Comparison of ENCODE assay signal across 8 cellular contexts in genomic region chr4:31370866-31371465, GRCh38.
DNase-seq lines count a peak whose midpoint lies in the region; TF ChIP-seq lines count a peak whose summit lies in the region.

No MANE protein-coding gene starts in this region.

- no peaks in the 10 kb centered on the region for H3K9me3 ChIP-seq in SJCRH30 (replicated peaks)
- H3K9me3 ChIP-seq in fibroblast of lung (ENCODE audit: control insufficient read depth, insufficient read depth, low read depth, low read length) = no peaks in the 10 kb centered on the region
- H3K9me3 ChIP-seq in parathyroid adenoma (ENCODE audit: control insufficient read depth, low read length) = no peaks in the 10 kb centered on the region

- no peaks in the 10 kb centered on the region for H4K20me1 ChIP-seq in KMS-11 (ENCODE audit: insufficient read depth)
- H4K20me1 ChIP-seq in fibroblast of lung (ENCODE audit: control insufficient read depth, extremely low read depth, insufficient read depth, low read length) = no peaks in the 10 kb centered on the region

- H2AFZ ChIP-seq in KMS-11 (ENCODE audit: low read depth) (no peak overlapping the region), fibroblast of lung (ENCODE audit: low read length) (no peak overlapping the region), parathyroid adenoma (no peak overlapping the region)

- H3K4me3 ChIP-seq in KMS-11 (IDR thresholded peaks at IDR 0.05; ENCODE audit: insufficient read depth, low read depth, low read length) (no peak overlapping the region), SJCRH30 (no peak overlapping the region), fibroblast of lung (replicated peaks in 1 of 4; ENCODE audit: control extremely low read depth in 1 of 4, insufficient read depth in 1 of 4, low read depth in 3 of 4, low read length in 4 of 4) (no peak overlapping the region), parathyroid adenoma (ENCODE audit: low read depth, low read length) (no peak overlapping the region)

- DNase-seq in NCI-H2107 treated with DMSO at 0.1 percent for 48 hours (lab: John Stamatoyannopoulos, UW; ENCODE audit: unreplicated experiment) = peak; percentile 11
- DNase-seq in NCI-H2107 (lab: John Stamatoyannopoulos, UW) = no peak
- peak; percentile 79 for DNase-seq in H4 (ENCODE audit: low spot score)
- peak; percentile 17 to 86 for DNase-seq in SJCRH30
- peak; percentile 31 to 67 for DNase-seq in fibroblast of lung (ENCODE audit: low read depth in 2 of 2)
- no peak for DNase-seq in activated naive CD4-positive, alpha-beta T cell treated with anti-CD3 and anti-CD28 coated beads, Interleukin-2, amount 50 U/mL, for 16 hours

- H3K36me3 ChIP-seq in KMS-11 (ENCODE audit: insufficient read depth) (no peaks in the 10 kb centered on the region), SJCRH30 (no peaks in the 10 kb centered on the region), fibroblast of lung (ENCODE audit: control insufficient read depth, insufficient read depth, low read length) (no peaks in the 10 kb centered on the region), parathyroid adenoma (ENCODE audit: control insufficient read depth, insufficient read depth, low read length) (no peaks in the 10 kb centered on the region)

- H3K79me2 ChIP-seq in KMS-11 (ENCODE audit: insufficient read depth, low read depth) = no peaks in the 10 kb centered on the region
- H3K79me2 ChIP-seq in fibroblast of lung (ENCODE audit: control insufficient read depth, insufficient read depth, low read length) = no peaks in the 10 kb centered on the region
- H3K79me2 ChIP-seq in parathyroid adenoma = no peaks in the 10 kb centered on the region

- no peak overlapping the region for H3K4me2 ChIP-seq in KMS-11
- no peak overlapping the region for H3K4me2 ChIP-seq in fibroblast of lung (ENCODE audit: extremely low read depth, insufficient read depth, low read length)
- no peak overlapping the region for H3K4me2 ChIP-seq in parathyroid adenoma (ENCODE audit: low read length)

- H3K27ac ChIP-seq in KMS-11 (no peak overlapping the region), SJCRH30 (no peak overlapping the region), fibroblast of lung (ENCODE audit: insufficient read depth, low read length) (no peak overlapping the region), parathyroid adenoma (no peak overlapping the region)

- no peak overlapping the region for H3K9ac ChIP-seq in KMS-11
- no peak overlapping the region for H3K9ac ChIP-seq in fibroblast of lung (ENCODE audit: insufficient read depth, low read length)
- no peak overlapping the region for H3K9ac ChIP-seq in parathyroid adenoma

- no peaks in the 10 kb centered on the region for H3K4me1 ChIP-seq in KMS-11 (ENCODE audit: low read depth, poor library complexity, severe bottlenecking)
- H3K4me1 ChIP-seq in SJCRH30 = no peaks in the 10 kb centered on the region
- no peaks in the 10 kb centered on the region for H3K4me1 ChIP-seq in fibroblast of lung (ENCODE audit: control insufficient read depth, extremely low read depth, insufficient read depth, low read length)
- no peaks in the 10 kb centered on the region for H3K4me1 ChIP-seq in parathyroid adenoma

- TF ChIP-seq CTCF in KMS-11 (conservative IDR thresholded peaks at IDR 0.05; ENCODE audit: low read depth, low read length) = peak; percentile 57
- TF ChIP-seq CTCF in fibroblast of lung (conservative IDR thresholded peaks at IDR 0.05 in 1 of 2, IDR thresholded peaks at IDR 0.05 in 1 of 2; ENCODE audit: low read depth in 1 of 2, low read length in 2 of 2) = peak; percentile 50 to 83
- TF ChIP-seq CTCF in parathyroid adenoma (IDR thresholded peaks at IDR 0.05) = peak; percentile 18

- H3K27me3 ChIP-seq in KMS-11 (ENCODE audit: insufficient read depth, low read depth) = no peaks in the 10 kb centered on the region
- no peaks in the 10 kb centered on the region for H3K27me3 ChIP-seq in SJCRH30
- H3K27me3 ChIP-seq in fibroblast of lung (ENCODE audit: control insufficient read depth, insufficient read depth, low read length) = no peaks in the 10 kb centered on the region
- H3K27me3 ChIP-seq in parathyroid adenoma (ENCODE audit: control insufficient read depth, insufficient read depth, low read length) = no peaks in the 10 kb centered on the region

Comparison
In these comparisons a context has a peak if more than half of its experiments do, and no peak if none do; other contexts are left out.
1. DNase-seq: peak in NCI-H2107 treated with DMSO at 0.1 percent for 48 hours (single experiment), H4 (single experiment), SJCRH30 (2 of 2) and fibroblast of lung (2 of 2); none in NCI-H2107 (single experiment) and activated naive CD4-positive, alpha-beta T cell treated with anti-CD3 and anti-CD28 coated beads, Interleukin-2, amount 50 U/mL, for 16 hours (single experiment).
2. Peak in every context shown above with its lines, with median percentiles within 50 percentile points of each other: CTCF ChIP-seq.